16 cellular contexts compared by ENCODE assay signal in genomic region chr5:95219411-95219810, GRCh38.
DNase-seq lines count a peak whose midpoint lies in the region; ATAC-seq and TF ChIP-seq lines count a peak whose summit lies in the region.
"Had no signal": no experiment of that assay in that cellular context is flagged by ENCODE, and none has a peak within 500 bp of the region (broad histone marks: within the 10 kb centered on the region; RNA-seq: fewer than 3 reads in every experiment).

No MANE protein-coding gene starts in this region.

- no peaks in the 10 kb centered on the region for H3K27me3 ChIP-seq in GM23338 (ENCODE audit: insufficient read depth)
- H3K27me3 ChIP-seq in vagina: no peaks in the 10 kb centered on the region
- H3K27me3 ChIP-seq: SJSA1 had no signal

- TF ChIP-seq CTCF in GM23338 (conservative IDR thresholded peaks at IDR 0.05; ENCODE audit: low read depth in 2 of 2) (no peak), vagina (IDR thresholded peaks at IDR 0.05) (no peak)

- H3K4me1 ChIP-seq in GM23338 (ENCODE audit: insufficient read depth) (peaks cover 4% of the 10 kb centered on the region; the same call in 1 of the 2 replicates), vagina (no peaks in the 10 kb centered on the region)
- H3K4me1 ChIP-seq: BE2C, SJSA1 had no signal

- no peak overlapping the region for H3K4me3 Mint-ChIP-seq in GM23338
- H3K4me3 Mint-ChIP-seq in natural killer cell treated with Interleukin-12 subunit alpha and Interleukin-12 subunit beta and Interleukin-15 and Interleukin-18, amount 100 ng/mL, for 72 hours: no peak overlapping the region
- H3K4me3 Mint-ChIP-seq: CD4-positive, CD25-positive, alpha-beta regulatory T cell had no signal

- H3K36me3 ChIP-seq in GM23338 (ENCODE audit: insufficient read depth) (no peaks in the 10 kb centered on the region), vagina (no peaks in the 10 kb centered on the region)
- H3K36me3 ChIP-seq: BE2C, SJSA1 had no signal

- H3K27ac Mint-ChIP-seq in GM23338: no peak overlapping the region
- no peak overlapping the region for H3K27ac Mint-ChIP-seq in natural killer cell treated with Interleukin-12 subunit alpha and Interleukin-12 subunit beta and Interleukin-15 and Interleukin-18, amount 100 ng/mL, for 72 hours
- H3K27ac Mint-ChIP-seq: CD4-positive, CD25-positive, alpha-beta regulatory T cell had no signal

- H3K9me3 Mint-ChIP-seq in GM23338: no peaks in the 10 kb centered on the region; the same call in 2 of the 3 replicates
- no peaks in the 10 kb centered on the region for H3K9me3 Mint-ChIP-seq in natural killer cell treated with Interleukin-12 subunit alpha and Interleukin-12 subunit beta and Interleukin-15 and Interleukin-18, amount 100 ng/mL, for 72 hours

- H2AFZ ChIP-seq in GM23338: no peak overlapping the region

- intact Hi-C loops in vagina (cut with DNase I): no loop called here

- H3K79me2 ChIP-seq in GM23338 (replicated peaks; ENCODE audit: insufficient read depth): no peaks in the 10 kb centered on the region

- no peaks in the 10 kb centered on the region for H3F3A ChIP-seq in GM23338 (replicated peaks; ENCODE audit: low read depth)

- peak; percentile 81 for DNase-seq in COR-L47 (lab: John Stamatoyannopoulos, UW)
- DNase-seq in GM23338 (ENCODE audit: low spot score): peak; percentile 3
- DNase-seq in NCI-H345 treated with DMSO at 0.1 percent for 48 hours (lab: John Stamatoyannopoulos, UW; ENCODE audit: unreplicated experiment): peak; percentile 52
- DNase-seq in brain pericyte (ENCODE audit: low read depth, low spot score): peak; percentile 41
- no peak for DNase-seq in vagina (ENCODE audit: extremely low spot score in 2 of 2)
- no peak for DNase-seq in stimulated activated CD8-positive, alpha-beta memory T cell treated with anti-CD3 and anti-CD28 coated beads, Interleukin-4, amount 100 ng/mL, for 48 hours
- no peak for DNase-seq in natural killer cell treated with Interleukin-12 subunit alpha and Interleukin-12 subunit beta and Interleukin-15 and Interleukin-18, amount 100 ng/mL, for 72 hours (ENCODE audit: low spot score)
- DNase-seq: BE2C; CD4-positive, CD25-positive, alpha-beta regulatory T cell; DMS153; HCEC 1CT; KG1; NCI-H1105; NCI-H1694; NCI-H774 had no signal

- no peaks in the 10 kb centered on the region for H4K20me1 ChIP-seq in GM23338 (replicated peaks; ENCODE audit: insufficient read depth)

- TF ChIP-seq POLR2A in vagina (IDR thresholded peaks at IDR 0.05): no peak

- no peaks in the 10 kb centered on the region for H3K27me3 Mint-ChIP-seq in GM23338 (ENCODE audit: insufficient read depth, low read depth, poor library complexity)
- no peaks in the 10 kb centered on the region for H3K27me3 Mint-ChIP-seq in natural killer cell treated with Interleukin-12 subunit alpha and Interleukin-12 subunit beta and Interleukin-15 and Interleukin-18, amount 100 ng/mL, for 72 hours
- H3K27me3 Mint-ChIP-seq: CD4-positive, CD25-positive, alpha-beta regulatory T cell had no signal

- H3K4me1 Mint-ChIP-seq in GM23338: peaks cover 15% of the 10 kb centered on the region
- no peaks in the 10 kb centered on the region for H3K4me1 Mint-ChIP-seq in natural killer cell treated with Interleukin-12 subunit alpha and Interleukin-12 subunit beta and Interleukin-15 and Interleukin-18, amount 100 ng/mL, for 72 hours (ENCODE audit: low read depth in 2 of 2)
- H3K4me1 Mint-ChIP-seq: CD4-positive, CD25-positive, alpha-beta regulatory T cell had no signal

- 0 out of 2 replicates have a peak overlapping the region, but pooled peaks have one; percentile 0 for H3K4me2 ChIP-seq in GM23338

- H3K9me3 ChIP-seq in vagina: no peaks in the 10 kb centered on the region
- H3K9me3 ChIP-seq: BE2C, SJSA1 had no signal

- no peak overlapping the region for H3K4me3 ChIP-seq in GM23338
- H3K4me3 ChIP-seq in vagina: no peak overlapping the region
- H3K4me3 ChIP-seq: SJSA1 had no signal

- no peaks in the 10 kb centered on the region for H3K36me3 Mint-ChIP-seq in GM23338 (ENCODE audit: low read depth)
- H3K36me3 Mint-ChIP-seq in natural killer cell treated with Interleukin-12 subunit alpha and Interleukin-12 subunit beta and Interleukin-15 and Interleukin-18, amount 100 ng/mL, for 72 hours: no peaks in the 10 kb centered on the region
- H3K36me3 Mint-ChIP-seq: CD4-positive, CD25-positive, alpha-beta regulatory T cell had no signal

- peak; percentile 77 for ATAC-seq in GM23338
- ATAC-seq in natural killer cell treated with Interleukin-12 subunit alpha and Interleukin-12 subunit beta and Interleukin-15 and Interleukin-18, amount 100 ng/mL, for 72 hours: no peak

- H3K27ac ChIP-seq in GM23338 (ENCODE audit: low read depth) (no peak overlapping the region), vagina (no peak overlapping the region)
- H3K27ac ChIP-seq: SJSA1 had no signal

- H3K9me2 ChIP-seq in GM23338 (ENCODE audit: insufficient read depth): no peaks in the 10 kb centered on the region

TF ChIP-seq in GM23338, 12 proteins besides CTCF, POLR2A, EP300 and RAD21 (continues in another document):
- TF ChIP-seq ZNF114 (CRISPR knock-in tag; IDR thresholded peaks at IDR 0.05) (no peak), CREB1 (CRISPR knock-in tag; IDR thresholded peaks at IDR 0.05; ENCODE audit: low read depth) (no peak), NANOG (IDR thresholded peaks at IDR 0.05; ENCODE audit: borderline replicate concordance) (0 out of 2 replicates have a peak, but pooled peaks have one; percentile 10)
- TF ChIP-seq, protein P1, sequence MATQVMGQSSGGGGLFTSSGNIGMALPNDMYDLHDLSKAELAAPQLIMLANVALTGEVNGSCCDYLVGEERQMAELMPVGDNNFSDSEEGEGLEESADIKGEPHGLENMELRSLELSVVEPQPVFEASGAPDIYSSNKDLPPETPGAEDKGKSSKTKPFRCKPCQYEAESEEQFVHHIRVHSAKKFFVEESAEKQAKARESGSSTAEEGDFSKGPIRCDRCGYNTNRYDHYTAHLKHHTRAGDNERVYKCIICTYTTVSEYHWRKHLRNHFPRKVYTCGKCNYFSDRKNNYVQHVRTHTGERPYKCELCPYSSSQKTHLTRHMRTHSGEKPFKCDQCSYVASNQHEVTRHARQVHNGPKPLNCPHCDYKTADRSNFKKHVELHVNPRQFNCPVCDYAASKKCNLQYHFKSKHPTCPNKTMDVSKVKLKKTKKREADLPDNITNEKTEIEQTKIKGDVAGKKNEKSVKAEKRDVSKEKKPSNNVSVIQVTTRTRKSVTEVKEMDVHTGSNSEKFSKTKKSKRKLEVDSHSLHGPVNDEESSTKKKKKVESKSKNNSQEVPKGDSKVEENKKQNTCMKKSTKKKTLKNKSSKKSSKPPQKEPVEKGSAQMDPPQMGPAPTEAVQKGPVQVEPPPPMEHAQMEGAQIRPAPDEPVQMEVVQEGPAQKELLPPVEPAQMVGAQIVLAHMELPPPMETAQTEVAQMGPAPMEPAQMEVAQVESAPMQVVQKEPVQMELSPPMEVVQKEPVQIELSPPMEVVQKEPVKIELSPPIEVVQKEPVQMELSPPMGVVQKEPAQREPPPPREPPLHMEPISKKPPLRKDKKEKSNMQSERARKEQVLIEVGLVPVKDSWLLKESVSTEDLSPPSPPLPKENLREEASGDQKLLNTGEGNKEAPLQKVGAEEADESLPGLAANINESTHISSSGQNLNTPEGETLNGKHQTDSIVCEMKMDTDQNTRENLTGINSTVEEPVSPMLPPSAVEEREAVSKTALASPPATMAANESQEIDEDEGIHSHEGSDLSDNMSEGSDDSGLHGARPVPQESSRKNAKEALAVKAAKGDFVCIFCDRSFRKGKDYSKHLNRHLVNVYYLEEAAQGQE (IDR thresholded peaks at IDR 0.05; ENCODE audit: unreplicated experiment): no peak

Comparison
In these comparisons a context has a peak if more than half of its experiments do, and no peak if none do; other contexts are left out.
1. DNase-seq: peak in COR-L47 (single experiment), GM23338 (single experiment), NCI-H345 treated with DMSO at 0.1 percent for 48 hours (single experiment) and brain pericyte (single experiment); none in vagina (0 of 2), stimulated activated CD8-positive, alpha-beta memory T cell treated with anti-CD3 and anti-CD28 coated beads, Interleukin-4, amount 100 ng/mL, for 48 hours (single experiment) and natural killer cell treated with Interleukin-12 subunit alpha and Interleukin-12 subunit beta and Interleukin-15 and Interleukin-18, amount 100 ng/mL, for 72 hours (single experiment).